27 cellular contexts compared by ENCODE assay signal in genomic region chr1:96515925-96516324, GRCh38.
DNase-seq lines count a peak whose midpoint lies in the region; ATAC-seq and TF ChIP-seq lines count a peak whose summit lies in the region.
"Had no signal": no experiment of that assay in that cellular context is flagged by ENCODE, and none has a peak within 500 bp of the region (broad histone marks: within the 10 kb centered on the region; RNA-seq: fewer than 3 reads in every experiment).

No MANE protein-coding gene starts in this region.

- no peaks in the 10 kb centered on the region for H3K9me3 Mint-ChIP-seq in WTC11
- H3K9me3 Mint-ChIP-seq: activated naive CD8-positive, alpha-beta T cell treated with anti-CD3 and anti-CD28 coated beads, Interleukin-2, amount 10 ng/mL, durations not matched to agents 7 days and 5 days; CD4-positive, alpha-beta T cell; nephron had no signal

- CTCF ChIA-PET in WTC11 (lab: Charles Lee) = no interaction called here

- no peak overlapping the region for H3K27ac Mint-ChIP-seq in WTC11
- H3K27ac Mint-ChIP-seq: activated naive CD8-positive, alpha-beta T cell treated with anti-CD3 and anti-CD28 coated beads, Interleukin-2, amount 10 ng/mL, durations not matched to agents 7 days and 5 days; CD4-positive, alpha-beta T cell had no signal

- TF ChIP-seq CTCF in WTC11 (IDR thresholded peaks at IDR 0.05) (no peak), tibial artery (IDR thresholded peaks at IDR 0.05) (no peak)

- no peak overlapping the region for H3K27ac ChIP-seq in tibial artery
- H3K27ac ChIP-seq: breast epithelium, psoas muscle, vagina had no signal

- no peaks in the 10 kb centered on the region for H3K36me3 Mint-ChIP-seq in WTC11
- H3K36me3 Mint-ChIP-seq: activated naive CD8-positive, alpha-beta T cell treated with anti-CD3 and anti-CD28 coated beads, Interleukin-2, amount 10 ng/mL, durations not matched to agents 7 days and 5 days had no signal

- H3K4me1 Mint-ChIP-seq in WTC11 = peaks cover 23% of the 10 kb centered on the region
- H3K4me1 Mint-ChIP-seq: activated naive CD8-positive, alpha-beta T cell treated with anti-CD3 and anti-CD28 coated beads, Interleukin-2, amount 10 ng/mL, durations not matched to agents 7 days and 5 days had no signal

- POLR2A ChIA-PET in WTC11 (lab: Charles Lee) = no interaction called here

- H3K36me3 ChIP-seq in tibial artery = no peaks in the 10 kb centered on the region
- H3K36me3 ChIP-seq: breast epithelium, HAP-1, vagina had no signal

- H3K27me3 Mint-ChIP-seq in WTC11 (ENCODE audit: low read depth) = no peaks in the 10 kb centered on the region
- H3K27me3 Mint-ChIP-seq: activated naive CD8-positive, alpha-beta T cell treated with anti-CD3 and anti-CD28 coated beads, Interleukin-2, amount 10 ng/mL, durations not matched to agents 7 days and 5 days; CD4-positive, alpha-beta T cell had no signal

- no peaks in the 10 kb centered on the region for H3K27me3 ChIP-seq in tibial artery
- H3K27me3 ChIP-seq: breast epithelium, vagina had no signal

- DNase-seq in WTC11 (ENCODE audit: low spot score) (no peak), COLO668 (lab: John Stamatoyannopoulos, UW; ENCODE audit: unreplicated experiment) (no peak), tibial artery (no peak)
- DNase-seq: activated CD8-positive, alpha-beta memory T cell treated with anti-CD3 and anti-CD28 coated beads for 24 hours; activated naive CD8-positive, alpha-beta T cell treated with anti-CD3 and anti-CD28 coated beads, Interleukin-2, amount 10 ng/mL, durations not matched to agents 7 days and 5 days; CD4-positive, alpha-beta T cell; dermis blood vessel endothelial cell; foreskin fibroblast; NCI-H1436 treated with DMSO at 0.1 percent for 48 hours; NCI-H2171 treated with DMSO at 0.1 percent for 48 hours; NCI-H82; psoas muscle; SK-N-SH; small intestine; stimulated activated CD4-positive, alpha-beta T cell treated with anti-CD3 and anti-CD28 coated beads, Interleukin-4, amount 100 ng/mL, for 24 hours; substantia nigra; T-helper 9 cell had no signal

- no peaks in the 10 kb centered on the region for H3K9me3 ChIP-seq in tibial artery
- H3K9me3 ChIP-seq: breast epithelium, HAP-1, psoas muscle, SK-N-SH, vagina had no signal

- ATAC-seq in GM18858 (IDR thresholded peaks at IDR 0.05; ENCODE audit: unreplicated experiment) (peak; percentile 55), GM19467 (IDR thresholded peaks at IDR 0.05; ENCODE audit: unreplicated experiment) (peak; percentile 46), HG02981 (IDR thresholded peaks at IDR 0.05; ENCODE audit: unreplicated experiment) (peak; percentile 52), HG03558 (IDR thresholded peaks at IDR 0.05; ENCODE audit: extremely low read depth, unreplicated experiment) (peak; percentile 39), WTC11 (no peak), GM21381 (IDR thresholded peaks at IDR 0.05; ENCODE audit: unreplicated experiment) (no peak)
- ATAC-seq: activated CD4-positive, CD25-positive, alpha-beta regulatory T cell treated with anti-CD3 and anti-CD28 coated beads, Interleukin-2, amount 50 U/mL, for 24 hours; psoas muscle had no signal

- no peak overlapping the region for H3K4me3 ChIP-seq in tibial artery
- H3K4me3 ChIP-seq: breast epithelium, HAP-1, psoas muscle, vagina had no signal

- no peak overlapping the region for H3K4me3 Mint-ChIP-seq in WTC11
- H3K4me3 Mint-ChIP-seq: activated naive CD8-positive, alpha-beta T cell treated with anti-CD3 and anti-CD28 coated beads, Interleukin-2, amount 10 ng/mL, durations not matched to agents 7 days and 5 days; CD4-positive, alpha-beta T cell; nephron had no signal

- intact Hi-C loops in tibial artery (cut with DNase I; ENCODE audit: low total_unique reads) = no loop called here

- H3K4me1 ChIP-seq in tibial artery = peaks cover 0 to 13% (median 8%) of the 10 kb centered on the region in 4 donors
- H3K4me1 ChIP-seq: breast epithelium, psoas muscle, vagina had no signal

TF ChIP-seq in WTC11, 78 proteins besides CTCF, POLR2A, EP300 and RAD21:
- TF ChIP-seq GABPB1 (CRISPR knock-in tag; IDR thresholded peaks at IDR 0.05) = no peak
- TF ChIP-seq ZNF425 (CRISPR knock-in tag; conservative IDR thresholded peaks at IDR 0.05) = no peak
- TF ChIP-seq PREB (CRISPR knock-in tag; IDR thresholded peaks at IDR 0.05; ENCODE audit: borderline replicate concordance) = no peak
- TF ChIP-seq ELF4 (CRISPR knock-in tag; IDR thresholded peaks at IDR 0.05; ENCODE audit: low read depth) = no peak
- TF ChIP-seq HMGA2 (CRISPR knock-in tag; IDR thresholded peaks at IDR 0.05) = no peak
- TF ChIP-seq GRHL2 (CRISPR knock-in tag; IDR thresholded peaks at IDR 0.05; ENCODE audit: insufficient replicate concordance, severe bottlenecking) = no peak

Comparison
In these comparisons a context has a peak if more than half of its experiments do, and no peak if none do; other contexts are left out.
1. ATAC-seq: peak in GM18858 (single experiment), GM19467 (single experiment), HG02981 (single experiment) and HG03558 (single experiment); none in WTC11 (single experiment) and GM21381 (single experiment).